Comparison of ENCODE assay signal across 1 cellular context in the genomic region with DNA sequence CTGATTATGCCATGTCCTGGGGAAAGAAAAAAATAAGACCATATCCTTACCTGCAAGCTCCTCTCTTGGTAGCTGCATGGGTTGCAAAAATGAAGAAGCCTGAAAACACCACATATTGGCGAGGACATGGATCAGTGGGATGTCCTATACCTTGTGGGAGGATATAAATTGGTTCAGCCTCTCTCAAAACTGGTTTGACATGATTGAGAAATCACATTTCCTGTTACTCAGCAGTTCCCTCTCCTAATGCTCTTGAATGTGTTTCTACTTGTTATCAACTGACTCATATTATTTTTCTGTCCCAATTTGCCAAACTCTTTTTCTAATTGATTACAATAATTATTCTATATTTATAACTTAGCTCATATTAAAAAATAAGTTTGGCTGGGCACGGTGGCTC.
TF ChIP-seq lines count a peak whose summit lies in the region.

No MANE protein-coding gene starts in this region.

TF ChIP-seq in GM23338, 12 proteins besides CTCF, POLR2A, EP300 and RAD21 (continued from another document):
- TF ChIP-seq, protein P1, sequence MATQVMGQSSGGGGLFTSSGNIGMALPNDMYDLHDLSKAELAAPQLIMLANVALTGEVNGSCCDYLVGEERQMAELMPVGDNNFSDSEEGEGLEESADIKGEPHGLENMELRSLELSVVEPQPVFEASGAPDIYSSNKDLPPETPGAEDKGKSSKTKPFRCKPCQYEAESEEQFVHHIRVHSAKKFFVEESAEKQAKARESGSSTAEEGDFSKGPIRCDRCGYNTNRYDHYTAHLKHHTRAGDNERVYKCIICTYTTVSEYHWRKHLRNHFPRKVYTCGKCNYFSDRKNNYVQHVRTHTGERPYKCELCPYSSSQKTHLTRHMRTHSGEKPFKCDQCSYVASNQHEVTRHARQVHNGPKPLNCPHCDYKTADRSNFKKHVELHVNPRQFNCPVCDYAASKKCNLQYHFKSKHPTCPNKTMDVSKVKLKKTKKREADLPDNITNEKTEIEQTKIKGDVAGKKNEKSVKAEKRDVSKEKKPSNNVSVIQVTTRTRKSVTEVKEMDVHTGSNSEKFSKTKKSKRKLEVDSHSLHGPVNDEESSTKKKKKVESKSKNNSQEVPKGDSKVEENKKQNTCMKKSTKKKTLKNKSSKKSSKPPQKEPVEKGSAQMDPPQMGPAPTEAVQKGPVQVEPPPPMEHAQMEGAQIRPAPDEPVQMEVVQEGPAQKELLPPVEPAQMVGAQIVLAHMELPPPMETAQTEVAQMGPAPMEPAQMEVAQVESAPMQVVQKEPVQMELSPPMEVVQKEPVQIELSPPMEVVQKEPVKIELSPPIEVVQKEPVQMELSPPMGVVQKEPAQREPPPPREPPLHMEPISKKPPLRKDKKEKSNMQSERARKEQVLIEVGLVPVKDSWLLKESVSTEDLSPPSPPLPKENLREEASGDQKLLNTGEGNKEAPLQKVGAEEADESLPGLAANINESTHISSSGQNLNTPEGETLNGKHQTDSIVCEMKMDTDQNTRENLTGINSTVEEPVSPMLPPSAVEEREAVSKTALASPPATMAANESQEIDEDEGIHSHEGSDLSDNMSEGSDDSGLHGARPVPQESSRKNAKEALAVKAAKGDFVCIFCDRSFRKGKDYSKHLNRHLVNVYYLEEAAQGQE (IDR thresholded peaks at IDR 0.05; ENCODE audit: unreplicated experiment) = no peak
- TF ChIP-seq POLR2AphosphoS5 (IDR thresholded peaks at IDR 0.05; ENCODE audit: low read depth) (no peak), EZH2 (IDR thresholded peaks at IDR 0.05; ENCODE audit: low read depth, unreplicated experiment) (no peak), EZH2phosphoT487 (IDR thresholded peaks at IDR 0.05; ENCODE audit: unreplicated experiment) (no peak)
